Comparison of ENCODE assay signal across 17 cellular contexts in the genomic region with DNA sequence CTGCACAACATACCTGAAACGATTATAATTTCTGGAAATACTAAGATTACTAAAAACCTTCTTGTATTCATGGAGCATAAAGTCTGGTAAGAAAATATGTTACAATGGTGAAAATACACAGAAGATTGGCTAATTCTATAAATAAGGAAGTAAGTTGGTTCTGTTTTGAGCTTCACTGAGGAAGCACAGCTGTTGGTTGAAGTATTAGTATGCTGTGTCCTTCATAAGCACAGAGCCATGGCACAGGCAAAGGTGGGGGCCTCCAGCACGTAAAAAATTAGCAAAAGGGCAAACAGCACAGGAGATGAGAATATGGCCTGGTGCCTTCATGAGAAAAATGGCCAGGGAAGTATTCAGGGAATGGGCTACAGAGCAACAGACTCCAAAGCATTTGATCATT. TPM values are rescaled to one million over a fixed set of nuclear protein-coding genes. Genes with fewer than 3 reads are reported as not detected.
DNase-seq lines count a peak whose midpoint lies in the region; ATAC-seq and TF ChIP-seq lines count a peak whose summit lies in the region.
"Had no signal": no experiment of that assay in that cellular context is flagged by ENCODE, and none has a peak within 500 bp of the region (broad histone marks: within the 10 kb centered on the region; RNA-seq: fewer than 3 reads in every experiment).

No MANE protein-coding gene starts in this region.

- no peaks in the 10 kb centered on the region for H3K36me3 ChIP-seq in spleen
- H3K36me3 ChIP-seq: ovary had no signal

- peak; percentile 42 for DNase-seq in DMS 273 (lab: John Stamatoyannopoulos, UW; ENCODE audit: unreplicated experiment)
- DNase-seq in DMS 273 treated with DMSO at 0.1 percent for 48 hours (lab: John Stamatoyannopoulos, UW): no peak
- DNase-seq in NOMO-1 treated with DMSO at 0.1 percent for 48 hours (lab: John Stamatoyannopoulos, UW; ENCODE audit: unreplicated experiment): peak; percentile 88
- peak; percentile 8 for DNase-seq in superior temporal gyrus (ENCODE audit: extremely low spot score)
- no peak for DNase-seq in stimulated activated CD4-positive, alpha-beta T cell treated with anti-CD3 and anti-CD28 coated beads, Interleukin-4, amount 100 ng/mL, for 1 hour
- DNase-seq in spleen: no peak
- DNase-seq in activated effector memory CD4-positive, alpha-beta T cell treated with Interleukin-2 at 50 U/mL for 16 hours: no peak
- DNase-seq: body of pancreas; DMS153; ovary; stimulated activated CD4-positive, alpha-beta T cell treated with anti-CD3 and anti-CD28 coated beads, Interleukin-2, amount 100 ng/mL, for 24 hours; stimulated activated naive CD8-positive, alpha-beta T cell treated with anti-CD3 and anti-CD28 coated beads, Interleukin-15, amount 100 ng/mL, for 72 hours had no signal

- no peak for TF ChIP-seq CTCF in spleen (IDR thresholded peaks at IDR 0.05 in 8 of 11, conservative IDR thresholded peaks at IDR 0.05 in 3 of 11)

- peak; percentile 36 for ATAC-seq in HG02938 (IDR thresholded peaks at IDR 0.05; ENCODE audit: unreplicated experiment)
- ATAC-seq: body of pancreas; stimulated activated naive CD8-positive, alpha-beta T cell treated with anti-CD3 and anti-CD28 coated beads, Interleukin-15, amount 100 ng/mL, for 72 hours; WTC11 had no signal

- TF ChIP-seq POLR2A in spleen (IDR thresholded peaks at IDR 0.05): no peak

- intact Hi-C loops in spleen (cut with DNase I; ENCODE audit: low total_unique reads): no loop called here

- H3K27ac ChIP-seq in spleen: peak overlapping the region in 4 of 8 donors; percentile 29 to 41 (median 34)
- H3K27ac ChIP-seq: 22Rv1, body of pancreas, hepatocyte, ovary had no signal

- H3K4me1 ChIP-seq in spleen: peaks cover 2 to 49% (median 25%) of the 10 kb centered on the region in 6 donors
- H3K4me1 ChIP-seq: body of pancreas had no signal

- H3K9me3 ChIP-seq in spleen: no peaks in the 10 kb centered on the region
- H3K9me3 ChIP-seq: body of pancreas, ovary had no signal

- H3K4me3 ChIP-seq in spleen: no peak overlapping the region
- H3K4me3 ChIP-seq: body of pancreas, hepatocyte, ovary had no signal

- H3K27me3 ChIP-seq in spleen (replicated peaks in 1 of 7): no peaks in the 10 kb centered on the region
- H3K27me3 ChIP-seq: body of pancreas, hepatocyte, ovary had no signal

- 28 to 45% (median 33%) methylated on average over 2 of the region's 2 CpGs for WGBS in spleen, 5 donors

RNA-seq across cellular contexts. Expression of a gene that starts 40.3 kb away (rescaled TPM):
- not detected for total RNA-seq in spleen
- polyA plus RNA-seq in spleen: not detected
- total RNA-seq: endothelial cell of umbilical vein, hepatocyte, ovary, WTC11 had no signal
- polyA plus RNA-seq: endothelial cell of umbilical vein, hepatocyte, ovary had no signal

Comparison
In these comparisons a context has a peak if more than half of its experiments do, and no peak if none do; other contexts are left out.
1. DNase-seq: peak in DMS 273 (single experiment), NOMO-1 treated with DMSO at 0.1 percent for 48 hours (single experiment) and superior temporal gyrus (single experiment); none in DMS 273 treated with DMSO at 0.1 percent for 48 hours (single experiment), stimulated activated CD4-positive, alpha-beta T cell treated with anti-CD3 and anti-CD28 coated beads, Interleukin-4, amount 100 ng/mL, for 1 hour (single experiment), spleen (single experiment) and activated effector memory CD4-positive, alpha-beta T cell treated with Interleukin-2 at 50 U/mL for 16 hours (single experiment).